In the genomic region with DNA sequence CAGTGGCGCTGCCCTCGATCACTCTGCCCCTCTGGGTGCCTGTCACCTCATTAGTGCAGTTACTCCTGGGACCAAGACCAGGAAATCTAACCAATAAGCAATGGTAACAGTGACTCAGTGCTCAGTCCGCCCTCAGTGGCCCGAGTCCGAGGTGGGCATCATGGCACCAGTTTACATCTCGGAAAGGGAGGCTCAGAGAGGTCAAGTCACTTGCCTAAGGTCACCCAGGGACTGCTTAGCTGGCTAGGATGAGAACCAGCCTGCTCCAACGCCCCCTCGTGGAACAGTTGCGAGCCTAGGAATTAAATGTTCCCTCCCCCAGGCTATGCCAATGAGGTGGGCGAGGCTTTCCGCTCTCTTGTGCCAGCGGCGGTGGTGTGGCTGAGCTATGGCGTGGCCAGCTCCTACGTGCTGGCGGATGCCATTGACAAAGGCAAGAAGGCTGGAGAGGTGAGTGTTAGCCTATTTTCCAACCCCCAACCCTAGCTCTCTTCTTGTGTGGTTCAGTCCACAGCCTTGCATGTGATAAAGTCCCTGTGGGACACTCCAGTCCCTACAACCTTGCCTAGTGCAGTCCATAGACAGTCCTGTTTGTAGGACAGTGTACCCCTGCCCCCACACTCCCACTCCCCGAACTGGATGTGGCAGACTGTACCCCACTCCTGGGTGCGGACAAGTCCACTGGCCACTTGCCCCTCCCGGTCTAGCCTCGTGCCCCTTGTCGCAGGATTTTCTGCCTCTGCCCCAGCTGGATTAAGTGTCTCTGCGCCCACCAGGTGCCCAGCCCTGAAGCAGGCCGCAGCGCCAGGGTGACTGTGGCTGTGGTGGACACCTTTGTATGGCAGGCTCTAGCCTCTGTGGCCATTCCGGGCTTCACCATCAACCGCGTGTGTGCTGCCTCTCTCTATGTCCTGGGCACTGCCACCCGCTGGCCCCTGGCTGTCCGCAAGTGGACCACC, we compare ENCODE assay signal across 8 cellular contexts. TPM values are rescaled to one million over a fixed set of nuclear protein-coding genes. Genes with fewer than 3 reads are reported as not detected.
DNase-seq lines count a peak whose midpoint lies in the region; ATAC-seq, FAIRE-seq and TF ChIP-seq lines count a peak whose summit lies in the region.

No MANE protein-coding gene starts in this region.

- H3K9me3 ChIP-seq in SJCRH30 (replicated peaks) (no peaks in the 10 kb centered on the region), neutrophil (no peaks in the 10 kb centered on the region), subcutaneous abdominal adipose tissue (ENCODE audit: control insufficient read depth in 5 of 5, low read length in 5 of 5) (peaks cover 0 to 7% (median 0%) of the 10 kb centered on the region in 5 donors)

- H3K4me1 ChIP-seq in SJCRH30 (peaks cover 12% of the 10 kb centered on the region; the same call in 1 of the 2 replicates), neutrophil (ENCODE audit: control insufficient read depth in 1 of 2, insufficient read depth in 1 of 2, low read depth in 1 of 2, low read length in 1 of 2) (peaks cover 38% of the 10 kb centered on the region in 2 experiments), subcutaneous abdominal adipose tissue (ENCODE audit: control insufficient read depth in 5 of 5, insufficient read depth in 5 of 5, low read length in 5 of 5) (peaks cover 23 to 48% (median 46%) of the 10 kb centered on the region in 5 donors)

- H3K36me3 ChIP-seq in SJCRH30 (no peaks in the 10 kb centered on the region), neutrophil (no peaks in the 10 kb centered on the region), subcutaneous abdominal adipose tissue (ENCODE audit: control insufficient read depth in 5 of 5, insufficient read depth in 5 of 5, low read length in 5 of 5) (peaks cover 0 to 7% (median 0%) of the 10 kb centered on the region in 5 donors)

- H3K4me3 ChIP-seq in SJCRH30 (no peak overlapping the region; the same call in 1 of the 2 replicates), foreskin fibroblast (ENCODE audit: low read depth in 1 of 2, low read length in 2 of 2) (peak overlapping the region; percentile 56 to 62), neutrophil (ENCODE audit: low read depth in 1 of 2, low read length in 1 of 2) (peak overlapping the region; percentile 50 to 76), subcutaneous abdominal adipose tissue (ENCODE audit: low read depth in 1 of 5, low read length in 5 of 5) (peak overlapping the region; percentile 55 to 73 (median 65))

- TF ChIP-seq CTCF in D721Med (IDR thresholded peaks at IDR 0.05; ENCODE audit: insufficient read depth, missing control alignments): peak; percentile 74
- peak; percentile 72 for TF ChIP-seq CTCF in foreskin fibroblast (IDR thresholded peaks at IDR 0.05; ENCODE audit: low read depth, low read length)
- TF ChIP-seq CTCF in neutrophil (IDR thresholded peaks at IDR 0.05): peak; percentile 49

- H3K27ac ChIP-seq in SJCRH30 (no peak overlapping the region), neutrophil (no peak overlapping the region), subcutaneous abdominal adipose tissue (ENCODE audit: low read depth, low read length) (peak overlapping the region; percentile 50)

- H3K9ac ChIP-seq in subcutaneous abdominal adipose tissue (ENCODE audit: low read length in 5 of 5): peak overlapping the region in 2 of 5 donors; percentile 75 to 78

- no peak for FAIRE-seq in D721Med (lab: Jason Lieb, UNC)

- DNase-seq in D721Med (ENCODE audit: insufficient read length, low spot score): no peak
- peak; percentile 83 for DNase-seq in LoVo (ENCODE audit: low spot score)
- DNase-seq in SJCRH30: peak; percentile 36 to 48
- peak; percentile 83 for DNase-seq in activated gamma-delta T cell treated with Interleukin-2 at 50 U/mL for 16 hours
- DNase-seq in foreskin fibroblast: peak; percentile 73 to 89

- H3K27me3 ChIP-seq in SJCRH30 (no peaks in the 10 kb centered on the region), neutrophil (no peaks in the 10 kb centered on the region), subcutaneous abdominal adipose tissue (ENCODE audit: control insufficient read depth in 5 of 5, insufficient read depth in 4 of 5, low read length in 5 of 5) (no peaks in the 10 kb centered on the region)

- ATAC-seq in HG03039 (IDR thresholded peaks at IDR 0.05; ENCODE audit: unreplicated experiment): no peak

RNA-seq across cellular contexts. Expression of gene MTFP1, which starts 1.1 kb away (rescaled TPM):
- 19.6 and 25.5 TPM in 2 replicates for total RNA-seq in SJCRH30 (2014; rRNA removed; shearing (Covaris generic))

RNA-seq across cellular contexts. Expression of gene SEC14L2, which starts 29.9 kb away (rescaled TPM):
- 1.4 and 3.4 TPM in 2 replicates for total RNA-seq in SJCRH30 (2014; rRNA removed; shearing (Covaris generic))

RNA-seq across cellular contexts. Expression of gene RNF215, which starts 39.5 kb away (rescaled TPM):
- total RNA-seq in SJCRH30 (2014; rRNA removed; shearing (Covaris generic)): 4.1 and 7.3 TPM in 2 replicates

RNA-seq across cellular contexts. Expression of gene SEC14L3, which starts 45.1 kb away (rescaled TPM):
- not detected in 2 replicates for total RNA-seq in SJCRH30 (2014; rRNA removed; shearing (Covaris generic))
